In the genomic region with DNA sequence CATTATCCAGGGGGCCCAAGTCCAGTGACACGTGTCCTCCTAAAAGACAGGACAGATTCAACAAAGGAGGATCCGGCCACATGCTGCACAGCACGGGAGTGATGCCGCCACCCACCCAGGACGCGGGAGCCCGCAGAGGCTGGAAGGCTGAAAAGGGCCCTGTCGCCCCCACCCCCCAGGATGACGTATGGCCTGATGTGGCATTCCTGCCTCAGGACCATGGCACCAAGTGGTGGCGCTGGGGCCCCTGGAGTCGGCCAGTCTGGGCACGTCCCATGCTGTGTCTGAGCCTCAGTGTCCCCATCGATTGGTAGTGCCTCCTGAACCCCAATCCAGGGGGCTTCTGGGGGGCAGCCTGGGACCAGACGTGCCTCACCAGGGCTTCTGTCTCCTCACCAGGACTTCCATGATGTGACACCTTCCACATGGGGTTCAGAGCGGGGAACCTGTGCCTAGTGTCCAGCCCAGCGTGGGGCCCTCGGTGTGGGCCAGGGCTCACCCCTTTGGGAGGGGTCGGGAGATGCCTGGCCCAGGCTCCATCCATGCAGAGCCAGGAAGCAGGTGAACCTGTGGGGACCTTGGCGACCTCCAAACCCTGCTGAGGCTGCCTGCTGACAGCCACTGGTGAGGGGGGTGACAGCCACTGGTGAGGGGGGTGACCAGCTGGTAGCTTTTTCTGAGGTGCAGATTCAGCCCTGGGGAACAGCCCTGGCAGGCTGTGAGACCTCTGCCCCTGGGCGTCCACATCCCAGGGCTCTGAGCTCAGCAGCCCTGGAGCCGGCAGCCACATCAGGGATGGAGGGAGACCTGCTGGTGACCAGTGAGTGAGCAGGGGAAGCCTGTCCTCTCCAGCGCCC, we compare ENCODE assay signal across 12 cellular contexts.
DNase-seq lines count a peak whose midpoint lies in the region; ATAC-seq and TF ChIP-seq lines count a peak whose summit lies in the region.
"Had no signal": no experiment of that assay in that cellular context is flagged by ENCODE, and none has a peak within 500 bp of the region (broad histone marks: within the 10 kb centered on the region; RNA-seq: fewer than 3 reads in every experiment).

No MANE protein-coding gene starts in this region.

- no peak overlapping the region for H2AFZ ChIP-seq in neural progenitor cell (replicated peaks)

- TF ChIP-seq CTCF in endothelial cell (IDR thresholded peaks at IDR 0.05; ENCODE audit: unreplicated experiment) (no peak), neural progenitor cell (IDR thresholded peaks at IDR 0.05) (no peak), esophagus muscularis mucosa (IDR thresholded peaks at IDR 0.05) (no peak)

- TF ChIP-seq EP300 in esophagus muscularis mucosa (IDR thresholded peaks at IDR 0.05) = no peak

- no peaks in the 10 kb centered on the region for H3K27me3 Mint-ChIP-seq in activated naive CD4-positive, alpha-beta T cell treated with anti-CD3 and anti-CD28 coated beads for 36 hours (ENCODE audit: low read depth)
- H3K27me3 Mint-ChIP-seq in endothelial cell (ENCODE audit: unreplicated experiment) (peaks cover 10% of the 10 kb centered on the region), neural progenitor cell (ENCODE audit: insufficient read depth, low read depth) (peaks cover 4% of the 10 kb centered on the region)
- H3K27me3 Mint-ChIP-seq: activated naive CD4-positive, alpha-beta T cell treated with anti-CD3 and anti-CD28 coated beads, Interleukin-2, amount 50 U/mL, for 24 hours had no signal

- H3K4me1 Mint-ChIP-seq in activated naive CD4-positive, alpha-beta T cell treated with anti-CD3 and anti-CD28 coated beads for 36 hours (ENCODE audit: low read depth) = peaks cover 2% of the 10 kb centered on the region
- H3K4me1 Mint-ChIP-seq in endothelial cell (ENCODE audit: unreplicated experiment) (no peaks in the 10 kb centered on the region), neural progenitor cell (peaks cover 10% of the 10 kb centered on the region)
- H3K4me1 Mint-ChIP-seq: immature natural killer cell had no signal

- H3K79me2 ChIP-seq in neural progenitor cell (ENCODE audit: low read depth) = no peaks in the 10 kb centered on the region

- H3K27me3 ChIP-seq in neural progenitor cell = peaks cover 36% of the 10 kb centered on the region
- H3K27me3 ChIP-seq in esophagus muscularis mucosa = peaks cover 0 to 37% (median 0%) of the 10 kb centered on the region in 4 donors

- H3F3A ChIP-seq in neural progenitor cell (ENCODE audit: low read depth) = no peaks in the 10 kb centered on the region

- intact Hi-C loops in activated naive CD4-positive, alpha-beta T cell treated with anti-CD3 and anti-CD28 coated beads for 36 hours (cut with micrococcal nuclease) = no loop called here
- intact Hi-C loops in esophagus muscularis mucosa (cut with DNase I) = no loop called here

- CTCF ChIA-PET in activated naive CD4-positive, alpha-beta T cell treated with anti-CD3 and anti-CD28 coated beads for 36 hours (lab: Charles Lee) = no interaction called here

- no peak for TF ChIP-seq POLR2A in esophagus muscularis mucosa (IDR thresholded peaks at IDR 0.05; ENCODE audit: low read depth)

- no peak overlapping the region for H3K4me2 ChIP-seq in neural progenitor cell

- no peak for ATAC-seq in HG03196 (IDR thresholded peaks at IDR 0.05; ENCODE audit: unreplicated experiment)

- H3K4me3 Mint-ChIP-seq in activated naive CD4-positive, alpha-beta T cell treated with anti-CD3 and anti-CD28 coated beads for 36 hours = no peak overlapping the region
- no peak overlapping the region for H3K4me3 Mint-ChIP-seq in endothelial cell (ENCODE audit: unreplicated experiment)
- no peak overlapping the region for H3K4me3 Mint-ChIP-seq in neural progenitor cell
- H3K4me3 Mint-ChIP-seq: activated naive CD4-positive, alpha-beta T cell treated with anti-CD3 and anti-CD28 coated beads, Interleukin-2, amount 50 U/mL, for 24 hours; immature natural killer cell had no signal

- H3K36me3 Mint-ChIP-seq in activated naive CD4-positive, alpha-beta T cell treated with anti-CD3 and anti-CD28 coated beads for 36 hours (ENCODE audit: low read depth) = no peaks in the 10 kb centered on the region
- no peaks in the 10 kb centered on the region for H3K36me3 Mint-ChIP-seq in endothelial cell (ENCODE audit: low read depth, unreplicated experiment)
- H3K36me3 Mint-ChIP-seq in neural progenitor cell = no peaks in the 10 kb centered on the region
- H3K36me3 Mint-ChIP-seq: activated naive CD4-positive, alpha-beta T cell treated with anti-CD3 and anti-CD28 coated beads, Interleukin-2, amount 50 U/mL, for 24 hours; immature natural killer cell had no signal

- no peaks in the 10 kb centered on the region for H3K9me3 Mint-ChIP-seq in activated naive CD4-positive, alpha-beta T cell treated with anti-CD3 and anti-CD28 coated beads for 36 hours
- H3K9me3 Mint-ChIP-seq in endothelial cell (ENCODE audit: unreplicated experiment) = no peaks in the 10 kb centered on the region
- H3K9me3 Mint-ChIP-seq in neural progenitor cell = no peaks in the 10 kb centered on the region
- H3K9me3 Mint-ChIP-seq: activated naive CD4-positive, alpha-beta T cell treated with anti-CD3 and anti-CD28 coated beads, Interleukin-2, amount 50 U/mL, for 24 hours; immature natural killer cell had no signal

- H3K9me3 ChIP-seq in neural progenitor cell (ENCODE audit: low read depth) = no peaks in the 10 kb centered on the region
- no peaks in the 10 kb centered on the region for H3K9me3 ChIP-seq in esophagus muscularis mucosa

- no peak overlapping the region for H3K9ac ChIP-seq in neural progenitor cell

- 83% methylated on average over 1 of the region's 22 CpGs for whole genome bisulfite sequencing in esophagus muscularis mucosa

- H3K4me1 ChIP-seq in neural progenitor cell (no peaks in the 10 kb centered on the region), esophagus muscularis mucosa (peaks cover 0 to 17% (median 4%) of the 10 kb centered on the region in 4 donors)

- peak; percentile 3 for DNase-seq in activated naive CD4-positive, alpha-beta T cell treated with anti-CD3 and anti-CD28 coated beads for 36 hours
- no peak for DNase-seq in activated naive CD4-positive, alpha-beta T cell (lab: John Stamatoyannopoulos, UW)
- DNase-seq in endothelial cell (ENCODE audit: low spot score) (peak; percentile 2), neural progenitor cell (ENCODE audit: low spot score) (peak; percentile 1), ureter (ENCODE audit: low spot score) (peak; percentile 39), NCI-H1092 treated with DMSO at 0.1 percent for 48 hours (lab: John Stamatoyannopoulos, UW) (no peak), esophagus muscularis mucosa (ENCODE audit: extremely low spot score) (no peak)
- DNase-seq: immature natural killer cell had no signal

- H3K36me3 ChIP-seq in neural progenitor cell (no peaks in the 10 kb centered on the region), esophagus muscularis mucosa (no peaks in the 10 kb centered on the region)

- H3K27ac Mint-ChIP-seq in activated naive CD4-positive, alpha-beta T cell treated with anti-CD3 and anti-CD28 coated beads for 36 hours = no peak overlapping the region
- H3K27ac Mint-ChIP-seq in endothelial cell (ENCODE audit: unreplicated experiment) (no peak overlapping the region), neural progenitor cell (no peak overlapping the region)
- H3K27ac Mint-ChIP-seq: activated naive CD4-positive, alpha-beta T cell treated with anti-CD3 and anti-CD28 coated beads, Interleukin-2, amount 50 U/mL, for 24 hours; immature natural killer cell had no signal

- H3K4me3 ChIP-seq in neural progenitor cell (no peak overlapping the region), esophagus muscularis mucosa (no peak overlapping the region)

- no peaks in the 10 kb centered on the region for H4K20me1 ChIP-seq in neural progenitor cell (ENCODE audit: low read depth)

- no peak overlapping the region for H3K27ac ChIP-seq in neural progenitor cell
- no peak overlapping the region for H3K27ac ChIP-seq in esophagus muscularis mucosa (replicated peaks in 1 of 4)
- H3K27ac ChIP-seq: HL-60, VCaP had no signal

Comparison
In these comparisons a context has a peak if more than half of its experiments do, and no peak if none do; other contexts are left out.
1. DNase-seq: peak in activated naive CD4-positive, alpha-beta T cell treated with anti-CD3 and anti-CD28 coated beads for 36 hours (single experiment), endothelial cell (single experiment), neural progenitor cell (single experiment) and ureter (single experiment); none in activated naive CD4-positive, alpha-beta T cell (0 of 4), NCI-H1092 treated with DMSO at 0.1 percent for 48 hours (single experiment) and esophagus muscularis mucosa (single experiment).